Comparison of ENCODE assay signal across 1 cellular context in the genomic region with DNA sequence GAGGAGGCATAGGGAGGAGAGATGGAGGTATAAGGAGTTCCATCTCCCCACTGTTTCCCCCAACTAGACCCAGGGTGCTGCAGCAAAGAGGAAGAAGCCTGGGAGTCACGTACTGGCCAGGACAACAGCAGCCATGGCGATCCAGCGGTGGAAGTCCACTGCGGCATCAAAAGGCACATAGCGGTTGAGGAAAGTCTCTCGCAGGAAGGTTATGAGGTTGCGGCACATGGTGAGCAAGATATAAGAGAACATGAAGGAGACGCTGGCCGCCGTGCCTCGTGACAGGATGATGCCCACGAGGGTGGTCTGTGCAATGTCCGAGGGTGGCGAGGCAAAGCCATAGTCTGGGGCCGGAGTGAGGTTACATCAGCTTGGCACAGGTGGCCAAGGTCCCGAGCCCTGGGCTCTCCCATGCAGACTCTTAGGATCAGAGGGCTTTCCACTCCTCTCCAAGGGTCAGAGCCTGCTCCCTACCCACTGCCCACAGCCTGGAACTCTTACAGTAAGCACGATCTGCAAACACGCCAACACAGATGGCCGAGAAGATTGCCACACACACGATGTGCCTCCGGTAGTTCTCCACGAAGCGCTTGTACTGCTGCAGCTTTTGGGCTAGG.
TF ChIP-seq lines count a peak whose summit lies in the region.

No MANE protein-coding gene starts in this region.

TF ChIP-seq in H1, 55 proteins besides CTCF, POLR2A, EP300 and RAD21:
- no peak for TF ChIP-seq TCF12 (IDR thresholded peaks at IDR 0.05; ENCODE audit: low read depth, low read length)
- TF ChIP-seq CREB1 (IDR thresholded peaks at IDR 0.05): no peak
- no peak for TF ChIP-seq JUND (IDR thresholded peaks at IDR 0.05; ENCODE audit: low read length)
- no peak for TF ChIP-seq RBBP5 (IDR thresholded peaks at IDR 0.05; ENCODE audit: borderline replicate concordance, low read depth, low read length)
- TF ChIP-seq, protein P1, sequence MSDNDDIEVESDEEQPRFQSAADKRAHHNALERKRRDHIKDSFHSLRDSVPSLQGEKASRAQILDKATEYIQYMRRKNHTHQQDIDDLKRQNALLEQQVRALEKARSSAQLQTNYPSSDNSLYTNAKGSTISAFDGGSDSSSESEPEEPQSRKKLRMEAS (IDR thresholded peaks at IDR 0.05): no peak
- no peak for TF ChIP-seq SP4 (IDR thresholded peaks at IDR 0.05; ENCODE audit: low read length)
- no peak for TF ChIP-seq TEAD4 (IDR thresholded peaks at IDR 0.05; ENCODE audit: low read depth, low read length)
- no peak for TF ChIP-seq SIRT6 (IDR thresholded peaks at IDR 0.05; ENCODE audit: low read length)
- TF ChIP-seq TAF1 (IDR thresholded peaks at IDR 0.05; ENCODE audit: low read depth, low read length): no peak
